9 cellular contexts compared by ENCODE assay signal in the genomic region with DNA sequence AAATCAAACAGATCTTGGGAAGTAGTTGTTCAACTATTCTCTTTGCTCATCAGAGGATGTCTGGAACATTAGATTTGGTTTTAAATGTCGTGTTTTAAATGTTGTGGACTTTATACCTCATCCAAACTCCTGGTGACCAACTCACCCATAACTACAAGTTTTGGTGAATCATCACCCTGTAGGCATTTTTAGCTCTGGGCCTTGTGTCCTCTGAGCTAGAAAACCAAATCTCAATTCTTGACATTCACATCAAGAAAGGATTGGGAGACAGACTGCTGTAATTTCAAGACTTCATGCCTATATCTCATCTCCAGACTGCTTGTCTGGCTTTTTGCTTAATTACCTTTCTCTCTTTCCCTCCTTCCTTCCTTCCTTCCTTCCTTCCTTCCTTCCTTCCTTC.
"Had no signal": no experiment of that assay in that cellular context is flagged by ENCODE, and none has a peak within 500 bp of the region (broad histone marks: within the 10 kb centered on the region; RNA-seq: fewer than 3 reads in every experiment).

No MANE protein-coding gene starts in this region.

- ATAC-seq: HCT116, HepG2, K562 had no signal

- H3K4me1 ChIP-seq: HAP-1 had no signal

- H3K4me3 ChIP-seq: GM23248, HAP-1, K562 had no signal

- H3K9me3 ChIP-seq: HAP-1 had no signal

- DNase-seq: GM23248, GOT3, H7, KG1 had no signal

- H3K27ac ChIP-seq: GM23248, HL-60 had no signal

- H3K36me3 ChIP-seq: HAP-1 had no signal

- H3K9ac ChIP-seq: GM23248 had no signal
